ENCODE assay signal across 18 cellular contexts in the genomic region with DNA sequence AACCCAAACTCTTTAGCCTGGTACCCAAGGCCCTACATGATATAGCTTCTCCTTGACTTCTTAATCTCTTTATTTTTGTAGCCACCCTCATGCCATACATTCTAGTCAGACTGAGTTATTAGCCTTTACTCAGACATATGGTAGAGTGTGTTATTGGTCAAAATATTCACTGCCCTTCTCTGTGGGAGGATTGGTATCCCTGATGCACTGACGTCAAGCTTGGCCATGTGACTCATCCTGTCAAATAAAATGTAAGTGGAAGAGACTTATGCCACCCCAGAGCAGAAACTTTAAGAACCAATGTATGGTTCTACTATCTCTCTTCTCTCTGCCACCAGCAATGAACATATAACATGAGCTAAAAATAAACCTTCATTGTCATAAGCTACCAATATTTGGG. TPM values are rescaled to one million over a fixed set of nuclear protein-coding genes. Genes with fewer than 3 reads are reported as not detected.
A peak's percentile ranks its signal among the peaks of the same experiment; 100 is the strongest.
DNase-seq lines count a peak whose midpoint lies in the region; TF ChIP-seq lines count a peak whose summit lies in the region.
"Had no signal": no experiment of that assay in that cellular context is flagged by ENCODE, and none has a peak within 500 bp of the region (broad histone marks: within the 10 kb centered on the region; RNA-seq: fewer than 3 reads in every experiment).

No MANE protein-coding gene starts in this region.

- H3K4me3 Mint-ChIP-seq in HFFc6, result no peak overlapping the region; the same call in 1 of the 2 replicates
- no peak overlapping the region for H3K4me3 Mint-ChIP-seq in glutamatergic neuron (ENCODE audit: unreplicated experiment)

- DNase-seq in AG10803 (ENCODE audit: low read depth) (peak; percentile 34), HFFc6 (peak; percentile 70), amniotic epithelial cell (ENCODE audit: low read depth) (peak; percentile 47), foreskin fibroblast (peak; percentile 62 to 78), GOT3 (lab: John Stamatoyannopoulos, UW) (no peak), dedifferentiated amniotic fluid mesenchymal stem cell (ENCODE audit: extremely low spot score) (no peak), GM10266 (ENCODE audit: extremely low spot score) (no peak), glutamatergic neuron (no peak)
- DNase-seq: AML-193, DMS53, NCI-H146, NCI-H2107, Right ventricle myocardium superior, SK-N-SH had no signal

- H3K36me3 Mint-ChIP-seq in HFFc6 (ENCODE audit: low read depth) (peaks cover 17% of the 10 kb centered on the region), glutamatergic neuron (ENCODE audit: unreplicated experiment) (peaks cover 16% of the 10 kb centered on the region)

- peak overlapping the region; percentile 42 for H3K27ac Mint-ChIP-seq in HFFc6
- H3K27ac Mint-ChIP-seq in glutamatergic neuron (ENCODE audit: unreplicated experiment), result no peak overlapping the region

- H3K27me3 Mint-ChIP-seq in HFFc6 (ENCODE audit: insufficient read depth), result peaks cover 2% of the 10 kb centered on the region; the same call in 1 of the 2 replicates
- H3K27me3 Mint-ChIP-seq in glutamatergic neuron (ENCODE audit: unreplicated experiment), result peaks cover 2% of the 10 kb centered on the region

- H3K4me3 ChIP-seq in AG10803 (ENCODE audit: low read length) (no peak overlapping the region), foreskin fibroblast (ENCODE audit: low read depth in 1 of 2, low read length in 2 of 2) (no peak overlapping the region)
- H3K4me3 ChIP-seq: A549, K562 had no signal

- no peak for TF ChIP-seq CTCF in AG10803 (conservative IDR thresholded peaks at IDR 0.05; ENCODE audit: low read length)
- no peak for TF ChIP-seq CTCF in HFFc6 (IDR thresholded peaks at IDR 0.05)
- TF ChIP-seq CTCF in foreskin fibroblast (IDR thresholded peaks at IDR 0.05; ENCODE audit: low read depth, low read length), result no peak
- no peak for TF ChIP-seq CTCF in GM10266 (IDR thresholded peaks at IDR 0.05; ENCODE audit: control insufficient read depth, insufficient read depth, low read depth, missing control alignments)
- TF ChIP-seq CTCF in glutamatergic neuron (IDR thresholded peaks at IDR 0.05; ENCODE audit: partially characterized antibody, unreplicated experiment), result no peak

- H3K9me3 Mint-ChIP-seq in HFFc6 (peaks cover 5% of the 10 kb centered on the region), glutamatergic neuron (ENCODE audit: unreplicated experiment) (peaks cover 6% of the 10 kb centered on the region)

- H3K4me1 Mint-ChIP-seq in HFFc6 (ENCODE audit: low read depth) (peaks cover 45% of the 10 kb centered on the region), glutamatergic neuron (ENCODE audit: low read depth, unreplicated experiment) (no peaks in the 10 kb centered on the region)

RNA-seq across cellular contexts. Expression of a gene that starts 12.2 kb away (rescaled TPM):
- not detected for total RNA-seq in HFFc6 (2021; fragmentation: NEBNext Ultra II Directional; extraction: Animal tissue kit (Norgen Biotek cat#: 25700))
- total RNA-seq in glutamatergic neuron (ENCODE audit: unreplicated experiment), result 1.8 TPM
- total RNA-seq: H1, HT1080, K562 had no signal

RNA-seq across cellular contexts. Expression of a gene that starts 48.4 kb away (rescaled TPM):
- not detected for total RNA-seq in HFFc6 (2021; fragmentation: NEBNext Ultra II Directional; extraction: Animal tissue kit (Norgen Biotek cat#: 25700))
- total RNA-seq in glutamatergic neuron (ENCODE audit: unreplicated experiment), result 9.6 TPM
- total RNA-seq: K562 had no signal

Comparison
In these comparisons a context has a peak if more than half of its experiments do, and no peak if none do; other contexts are left out.
1. DNase-seq: peak in AG10803 (single experiment), HFFc6 (single experiment), amniotic epithelial cell (single experiment) and foreskin fibroblast (2 of 2); none in GOT3 (single experiment), dedifferentiated amniotic fluid mesenchymal stem cell (single experiment), GM10266 (single experiment) and glutamatergic neuron (single experiment).
2. RNA of a gene that starts 48.4 kb away (total RNA-seq): 9.6 TPM in glutamatergic neuron (single experiment); not detected in HFFc6; every median in the first group is over 10 times any median in the second.